11 cellular contexts compared by ENCODE assay signal in the genomic region with DNA sequence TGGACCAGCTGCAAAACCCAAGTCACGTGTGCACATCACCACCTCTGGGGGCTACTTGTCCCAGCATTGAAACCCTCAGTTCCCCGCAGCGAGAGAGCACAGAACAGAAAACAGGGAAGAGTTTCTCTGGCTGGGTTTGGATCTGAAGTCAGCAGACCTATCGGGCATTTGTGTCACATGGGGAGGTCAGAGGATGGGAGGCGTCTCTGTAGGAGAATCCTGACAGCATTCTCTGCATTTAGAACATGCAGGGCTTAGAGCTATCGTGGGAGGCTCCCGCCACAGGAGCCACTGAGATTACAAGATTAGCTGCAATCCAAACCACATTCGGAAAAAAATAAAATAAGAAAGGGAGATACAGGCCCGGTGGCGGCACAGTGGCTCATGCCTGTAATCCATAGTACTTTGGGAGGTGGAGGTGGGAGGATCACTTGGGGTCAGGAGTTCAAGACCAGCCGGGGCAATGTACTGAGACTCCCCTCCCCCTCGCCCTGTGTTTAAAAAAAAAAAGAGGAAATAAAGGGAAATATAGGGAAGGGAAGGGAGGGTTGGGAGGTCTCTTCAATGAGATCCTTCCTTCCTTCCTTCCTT. TPM values are rescaled to one million over a fixed set of nuclear protein-coding genes. Genes with fewer than 3 reads are reported as not detected.
DNase-seq lines count a peak whose midpoint lies in the region; ATAC-seq, FAIRE-seq and TF ChIP-seq lines count a peak whose summit lies in the region.
"Had no signal": no experiment of that assay in that cellular context is flagged by ENCODE, and none has a peak within 500 bp of the region (broad histone marks: within the 10 kb centered on the region; RNA-seq: fewer than 3 reads in every experiment).

No MANE protein-coding gene starts in this region.

- no peaks in the 10 kb centered on the region for H3K79me2 ChIP-seq in astrocyte (ENCODE audit: insufficient read depth, low read length)

- no peak overlapping the region for H3K9ac ChIP-seq in astrocyte (ENCODE audit: low read length)

- DNase-seq in Right ventricle myocardium inferior (ENCODE audit: missing footprints), result no peak
- DNase-seq in cardiac septum (ENCODE audit: low spot score), result no peak
- peak; percentile 13 for DNase-seq in astrocyte (ENCODE audit: low read depth)
- DNase-seq in lower lobe of right lung, result peak; percentile 64
- DNase-seq in ureter (ENCODE audit: low spot score), result peak; percentile 63
- no peak for DNase-seq in GM12891 (ENCODE audit: insufficient read length, low spot score)
- DNase-seq in DMS53 (lab: John Stamatoyannopoulos, UW), result no peak
- DNase-seq: activated naive CD4-positive, alpha-beta T cell treated with Interleukin-2 at 50 U/mL for 16 hours; CD8-positive, alpha-beta T cell; NCI-H1105 had no signal

- H3K36me3 ChIP-seq in astrocyte (ENCODE audit: insufficient read depth, low read length) (no peaks in the 10 kb centered on the region), lower lobe of right lung (no peaks in the 10 kb centered on the region)

- FAIRE-seq in astrocyte (lab: Jason Lieb, UNC) (no peak), GM12891 (lab: Jason Lieb, UNC) (no peak)

- no peak overlapping the region for H3K27ac Mint-ChIP-seq in astrocyte (ENCODE audit: unreplicated experiment)
- H3K27ac Mint-ChIP-seq: CD8-positive, alpha-beta T cell had no signal

- peaks cover 62% of the 10 kb centered on the region for H3K27me3 Mint-ChIP-seq in astrocyte (ENCODE audit: low read depth, unreplicated experiment)

- peaks cover 20% of the 10 kb centered on the region for H3K27me3 ChIP-seq in astrocyte (ENCODE audit: insufficient read depth, low read length)
- H3K27me3 ChIP-seq in lower lobe of right lung (ENCODE audit: low read depth), result no peaks in the 10 kb centered on the region

- intact Hi-C loops in Right ventricle myocardium inferior (cut with DNase I), result no loop called here
- intact Hi-C loops in cardiac septum (cut with DNase I), result no loop called here
- intact Hi-C loops in lower lobe of right lung (cut with DNase I), result no loop called here

- no peak overlapping the region for H3K4me3 Mint-ChIP-seq in astrocyte (ENCODE audit: unreplicated experiment)
- H3K4me3 Mint-ChIP-seq: CD8-positive, alpha-beta T cell had no signal

- TF ChIP-seq POLR2A in GM12891 (IDR thresholded peaks at IDR 0.05; ENCODE audit: low read depth, low read length), result no peak

- H3K27ac ChIP-seq in astrocyte (ENCODE audit: low read depth, low read length) (no peak overlapping the region), lower lobe of right lung (peak overlapping the region; percentile 68)

- H3K36me3 Mint-ChIP-seq in astrocyte (ENCODE audit: low read depth, unreplicated experiment), result no peaks in the 10 kb centered on the region
- H3K36me3 Mint-ChIP-seq: CD8-positive, alpha-beta T cell had no signal

- no peaks in the 10 kb centered on the region for H3K9me3 Mint-ChIP-seq in astrocyte (ENCODE audit: unreplicated experiment)
- H3K9me3 Mint-ChIP-seq: CD8-positive, alpha-beta T cell had no signal

- H2AFZ ChIP-seq in astrocyte (ENCODE audit: low read depth, low read length), result no peak overlapping the region

- no peak for TF ChIP-seq CTCF in astrocyte (IDR thresholded peaks at IDR 0.05; ENCODE audit: insufficient read depth, low read depth, low read length)
- TF ChIP-seq CTCF in lower lobe of right lung (IDR thresholded peaks at IDR 0.05), result no peak

- H3K4me1 Mint-ChIP-seq in astrocyte (ENCODE audit: low read depth, unreplicated experiment), result peaks cover 4% of the 10 kb centered on the region

- no peaks in the 10 kb centered on the region for H3K9me3 ChIP-seq in astrocyte (ENCODE audit: insufficient read depth, low read depth, low read length)
- H3K9me3 ChIP-seq in lower lobe of right lung, result no peaks in the 10 kb centered on the region

- H3K4me3 ChIP-seq in astrocyte (ENCODE audit: insufficient read depth, low read depth, low read length), result no peak overlapping the region
- H3K4me3 ChIP-seq in lower lobe of right lung, result no peak overlapping the region

- H3K4me1 ChIP-seq in astrocyte (ENCODE audit: insufficient read depth, low read length) (peaks cover 6% of the 10 kb centered on the region), lower lobe of right lung (peaks cover 83% of the 10 kb centered on the region)

- H3K4me2 ChIP-seq in astrocyte (ENCODE audit: low read length), result no peak overlapping the region

- peak; percentile 39 for ATAC-seq in Right ventricle myocardium inferior
- ATAC-seq in lower lobe of right lung, result peak in 1 of 2 donors; percentile 32
- no peak for ATAC-seq in SK-N-SH treated with all-trans-retinoic acid at 6 μM for 48 hours
- ATAC-seq: CD8-positive, alpha-beta T cell had no signal

- H4K20me1 ChIP-seq in astrocyte (ENCODE audit: insufficient read depth, low read length), result no peaks in the 10 kb centered on the region

TF ChIP-seq in GM12891, 5 proteins besides CTCF, POLR2A, EP300 and RAD21:
- TF ChIP-seq PAX5 (IDR thresholded peaks at IDR 0.05; ENCODE audit: insufficient read depth, low read length, severe bottlenecking), result no peak
- no peak for TF ChIP-seq POU2F2 (IDR thresholded peaks at IDR 0.05; ENCODE audit: low read depth, low read length)
- no peak for TF ChIP-seq TAF1 (IDR thresholded peaks at IDR 0.05; ENCODE audit: low read depth, low read length)
- no peak for TF ChIP-seq POLR2AphosphoS5 (IDR thresholded peaks at IDR 0.05; ENCODE audit: low read depth, low read length)
- TF ChIP-seq SPI1 (IDR thresholded peaks at IDR 0.05; ENCODE audit: low read depth, low read length), result no peak

TF ChIP-seq in SK-N-SH treated with all-trans-retinoic acid at 6 μM for 48 hours, 23 proteins besides CTCF, POLR2A, EP300 and RAD21 (continues in another document):
- TF ChIP-seq, protein P1, sequence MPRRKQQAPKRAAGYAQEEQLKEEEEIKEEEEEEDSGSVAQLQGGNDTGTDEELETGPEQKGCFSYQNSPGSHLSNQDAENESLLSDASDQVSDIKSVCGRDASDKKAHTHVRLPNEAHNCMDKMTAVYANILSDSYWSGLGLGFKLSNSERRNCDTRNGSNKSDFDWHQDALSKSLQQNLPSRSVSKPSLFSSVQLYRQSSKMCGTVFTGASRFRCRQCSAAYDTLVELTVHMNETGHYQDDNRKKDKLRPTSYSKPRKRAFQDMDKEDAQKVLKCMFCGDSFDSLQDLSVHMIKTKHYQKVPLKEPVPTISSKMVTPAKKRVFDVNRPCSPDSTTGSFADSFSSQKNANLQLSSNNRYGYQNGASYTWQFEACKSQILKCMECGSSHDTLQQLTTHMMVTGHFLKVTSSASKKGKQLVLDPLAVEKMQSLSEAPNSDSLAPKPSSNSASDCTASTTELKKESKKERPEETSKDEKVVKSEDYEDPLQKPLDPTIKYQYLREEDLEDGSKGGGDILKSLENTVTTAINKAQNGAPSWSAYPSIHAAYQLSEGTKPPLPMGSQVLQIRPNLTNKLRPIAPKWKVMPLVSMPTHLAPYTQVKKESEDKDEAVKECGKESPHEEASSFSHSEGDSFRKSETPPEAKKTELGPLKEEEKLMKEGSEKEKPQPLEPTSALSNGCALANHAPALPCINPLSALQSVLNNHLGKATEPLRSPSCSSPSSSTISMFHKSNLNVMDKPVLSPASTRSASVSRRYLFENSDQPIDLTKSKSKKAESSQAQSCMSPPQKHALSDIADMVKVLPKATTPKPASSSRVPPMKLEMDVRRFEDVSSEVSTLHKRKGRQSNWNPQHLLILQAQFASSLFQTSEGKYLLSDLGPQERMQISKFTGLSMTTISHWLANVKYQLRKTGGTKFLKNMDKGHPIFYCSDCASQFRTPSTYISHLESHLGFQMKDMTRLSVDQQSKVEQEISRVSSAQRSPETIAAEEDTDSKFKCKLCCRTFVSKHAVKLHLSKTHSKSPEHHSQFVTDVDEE (CRISPR knock-in tag; IDR thresholded peaks at IDR 0.05), result no peak
- no peak for TF ChIP-seq OSR1 (CRISPR knock-in tag; IDR thresholded peaks at IDR 0.05)
- no peak for TF ChIP-seq SNAI2 (CRISPR knock-in tag; IDR thresholded peaks at IDR 0.05)
- TF ChIP-seq CSDC2 (CRISPR knock-in tag; IDR thresholded peaks at IDR 0.05), result no peak
- no peak for TF ChIP-seq ZFP3 (CRISPR knock-in tag; IDR thresholded peaks at IDR 0.05)
- TF ChIP-seq RARB (CRISPR knock-in tag; IDR thresholded peaks at IDR 0.05), result no peak
- TF ChIP-seq, protein P2, sequence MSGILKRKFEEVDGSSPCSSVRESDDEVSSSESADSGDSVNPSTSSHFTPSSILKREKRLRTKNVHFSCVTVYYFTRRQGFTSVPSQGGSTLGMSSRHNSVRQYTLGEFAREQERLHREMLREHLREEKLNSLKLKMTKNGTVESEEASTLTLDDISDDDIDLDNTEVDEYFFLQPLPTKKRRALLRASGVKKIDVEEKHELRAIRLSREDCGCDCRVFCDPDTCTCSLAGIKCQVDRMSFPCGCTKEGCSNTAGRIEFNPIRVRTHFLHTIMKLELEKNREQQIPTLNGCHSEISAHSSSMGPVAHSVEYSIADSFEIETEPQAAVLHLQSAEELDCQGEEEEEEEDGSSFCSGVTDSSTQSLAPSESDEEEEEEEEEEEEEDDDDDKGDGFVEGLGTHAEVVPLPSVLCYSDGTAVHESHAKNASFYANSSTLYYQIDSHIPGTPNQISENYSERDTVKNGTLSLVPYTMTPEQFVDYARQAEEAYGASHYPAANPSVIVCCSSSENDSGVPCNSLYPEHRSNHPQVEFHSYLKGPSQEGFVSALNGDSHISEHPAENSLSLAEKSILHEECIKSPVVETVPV (CRISPR knock-in tag; IDR thresholded peaks at IDR 0.05), result no peak
- TF ChIP-seq PPARA (CRISPR knock-in tag; IDR thresholded peaks at IDR 0.05; ENCODE audit: borderline replicate concordance), result no peak
- TF ChIP-seq BACH2 (CRISPR knock-in tag; IDR thresholded peaks at IDR 0.05; ENCODE audit: borderline replicate concordance), result no peak
- no peak for TF ChIP-seq ISL1 (CRISPR knock-in tag; IDR thresholded peaks at IDR 0.05)
- no peak for TF ChIP-seq ZNF8 (CRISPR knock-in tag; IDR thresholded peaks at IDR 0.05)

RNA-seq across cellular contexts. Expression of a gene that starts 2.9 kb away (rescaled TPM):
- total RNA-seq in Right ventricle myocardium inferior (1.1 TPM), cardiac septum (1.0 TPM), astrocyte (0.11 TPM in 1 of 2 replicates, not detected in the other), lower lobe of right lung (4.2 TPM), ureter (3.6 TPM)
- 10.3 TPM for polyA plus RNA-seq in GM12891 (2012; ENCODE audit: low read depth, missing spikeins)
- total RNA-seq: CD8-positive, alpha-beta T cell had no signal

RNA-seq across cellular contexts. Expression of a gene that starts 29.7 kb away (rescaled TPM):
- total RNA-seq in Right ventricle myocardium inferior, result 2.6 TPM
- 2.0 TPM for total RNA-seq in cardiac septum
- total RNA-seq in astrocyte, result 1.4 and 1.5 TPM in 2 replicates
- 5.3 TPM for total RNA-seq in lower lobe of right lung
- 6.6 TPM for total RNA-seq in ureter
- 1.6 TPM for polyA plus RNA-seq in GM12891 (2012; ENCODE audit: low read depth, missing spikeins)

RNA-seq across cellular contexts. Expression of a gene that starts 54.6 kb away (rescaled TPM):
- 58.6 TPM for total RNA-seq in Right ventricle myocardium inferior
- total RNA-seq in cardiac septum, result 48.0 TPM
- total RNA-seq in astrocyte, result 0.48 and 0.79 TPM in 2 replicates
- 42.7 TPM for total RNA-seq in lower lobe of right lung
- 95.2 TPM for total RNA-seq in ureter
- polyA plus RNA-seq in GM12891 (2012; ENCODE audit: low read depth, missing spikeins), result 0.06 TPM

Comparison
In these comparisons a context has a peak if more than half of its experiments do, and no peak if none do; other contexts are left out.
1. DNase-seq: peak in astrocyte (single experiment), lower lobe of right lung (single experiment) and ureter (single experiment); none in Right ventricle myocardium inferior (single experiment), cardiac septum (single experiment), GM12891 (single experiment) and DMS53 (single experiment).
2. RNA of a gene that starts 54.6 kb away (total RNA-seq): 95.2 TPM in ureter (single experiment), 58.6 TPM in Right ventricle myocardium inferior (single experiment), 48.0 TPM in cardiac septum (single experiment) and 42.7 TPM in lower lobe of right lung (single experiment); 0.48 to 0.79 TPM in astrocyte; every median in the first group is over 10 times any median in the second.